Comparison of ENCODE assay signal across 10 cellular contexts in genomic region chr9:104293877-104294276, GRCh38.
"Had no signal": no experiment of that assay in that cellular context is flagged by ENCODE, and none has a peak within 500 bp of the region (broad histone marks: within the 10 kb centered on the region; RNA-seq: fewer than 3 reads in every experiment).

No MANE protein-coding gene starts in this region.

- H3K9me3 ChIP-seq: HAP-1 had no signal

- H3K9ac ChIP-seq: GM23248 had no signal

- H3K36me3 ChIP-seq: HAP-1 had no signal

- FAIRE-seq: H1, H54 had no signal

- H3K4me3 ChIP-seq: GM23248, GM23338, HAP-1 had no signal

- H3K27ac ChIP-seq: GM23248 had no signal

- H3K4me3 Mint-ChIP-seq: GM23338, H9, HFFc6 had no signal

- H3K9me3 Mint-ChIP-seq: GM23338, H9 had no signal

- H2AFZ ChIP-seq: GM23248, GM23338 had no signal

- H3K4me2 ChIP-seq: GM23338 had no signal

- H3K27ac Mint-ChIP-seq: GM23338, HFFc6 had no signal

- H3K4me1 ChIP-seq: HAP-1 had no signal

- DNase-seq: GM23248, GOT3, H7, H9, HCEC 1CT, HFFc6 had no signal

- H3K4me1 Mint-ChIP-seq: GM23338, H9 had no signal
